In the genomic region with DNA sequence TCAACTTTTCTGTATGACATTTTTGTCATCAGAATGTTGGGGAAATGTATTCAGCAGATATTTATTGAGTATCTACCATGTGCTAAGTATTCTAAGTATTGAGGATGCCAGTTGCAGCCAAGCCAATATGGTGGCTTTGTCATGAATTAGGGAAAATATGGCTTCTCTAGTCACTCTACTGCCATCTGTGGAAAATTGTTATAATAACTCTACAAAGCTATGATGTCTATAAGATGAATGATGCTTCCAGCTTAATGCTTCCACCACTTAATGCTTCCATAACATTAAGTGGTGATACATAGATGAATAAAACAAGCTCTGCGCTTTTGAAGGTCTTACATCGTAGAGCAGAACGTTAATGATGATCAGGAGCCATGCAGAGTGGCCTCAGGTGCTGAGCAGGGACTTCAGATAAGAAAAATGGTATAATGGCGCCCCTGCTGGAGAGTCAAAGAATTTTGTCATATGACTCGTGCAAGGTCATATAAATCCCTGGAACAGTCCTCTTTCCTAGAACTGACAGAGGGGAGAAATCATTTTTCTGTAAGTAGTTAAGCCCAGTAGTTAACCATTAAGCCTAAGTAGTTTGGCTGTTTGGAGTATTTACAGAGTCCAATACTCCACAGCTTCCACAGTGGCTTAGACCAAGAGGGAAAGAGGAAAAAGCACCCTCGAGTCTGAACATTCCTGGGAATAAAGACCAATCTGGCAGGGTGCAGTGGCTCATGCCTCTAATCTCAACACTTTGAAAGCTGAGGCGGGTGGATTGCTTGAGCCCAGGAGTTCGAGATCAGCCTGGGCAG, we compare ENCODE assay signal across 1 cellular context.
TF ChIP-seq lines count a peak whose summit lies in the region.

No MANE protein-coding gene starts in this region.

TF ChIP-seq in HCT116, 20 proteins besides CTCF, POLR2A, EP300 and RAD21 (continued from another document):
- TF ChIP-seq CEBPB (IDR thresholded peaks at IDR 0.05; ENCODE audit: low read depth) (0 out of 2 replicates have a peak, but pooled peaks have one; percentile 27), ZNF274 (IDR thresholded peaks at IDR 0.05; ENCODE audit: low read depth, low read length) (no peak), POLR2AphosphoS5 (IDR thresholded peaks at IDR 0.05; ENCODE audit: low read depth, low read length) (no peak)
